ENCODE assay signal across 8 cellular contexts in genomic region chr11:78188809-78189724, GRCh38. TPM values are rescaled to one million over a fixed set of nuclear protein-coding genes. Genes with fewer than 3 reads are reported as not detected.
A peak's percentile ranks its signal among the peaks of the same experiment; 100 is the strongest.
DNase-seq lines count a peak whose midpoint lies in the region; ATAC-seq, FAIRE-seq and TF ChIP-seq lines count a peak whose summit lies in the region.

Gene USP35 (plus strand): TSS chr11:78188919. CDS start chr11:78196246, 7,327 bp downstream.

- FAIRE-seq in pancreas (lab: Jason Lieb, UNC): no peak

- peaks cover 18% of the 10 kb centered on the region for H3K27me3 Mint-ChIP-seq in GM23338 (ENCODE audit: insufficient read depth, low read depth, poor library complexity)

- no peaks in the 10 kb centered on the region for H3K36me3 Mint-ChIP-seq in GM23338 (ENCODE audit: low read depth)

- H2AFZ ChIP-seq in GM23338: peak within 1 kb of the TSS; percentile 96
- peak within 1 kb of the TSS; percentile 69 for H2AFZ ChIP-seq in fibroblast of lung (ENCODE audit: low read length)

- H3K4me1 ChIP-seq in GM23338 (ENCODE audit: insufficient read depth) (peaks cover 15% of the 10 kb centered on the region; the same call in 1 of the 2 replicates), RWPE2 (ENCODE audit: insufficient read depth, poor library complexity, severe bottlenecking) (peaks cover 14% of the 10 kb centered on the region), fibroblast of lung (ENCODE audit: control insufficient read depth, extremely low read depth, insufficient read depth, low read length) (peaks cover 14% of the 10 kb centered on the region), pancreas (peaks cover 16 to 41% (median 25%) of the 10 kb centered on the region in 3 donors)

- ATAC-seq in GM23338: peak; percentile 42
- peak; percentile 28; the same call in 2 of the 3 replicates for ATAC-seq in RWPE2 (ENCODE audit: low read depth)
- peak; percentile 8 to 22 (median 18) for ATAC-seq in pancreas
- no peak for ATAC-seq in esophagus mucosa

- H3K9me3 Mint-ChIP-seq in GM23338: no peaks in the 10 kb centered on the region

- peak within 1 kb of the TSS; percentile 62; the same call in 1 of the 2 replicates for H3K27ac Mint-ChIP-seq in GM23338

- peak within 1 kb of the TSS; percentile 94 for H3K4me2 ChIP-seq in GM23338
- peak within 1 kb of the TSS; percentile 88 for H3K4me2 ChIP-seq in fibroblast of lung (ENCODE audit: extremely low read depth, insufficient read depth, low read length)

- intact Hi-C loops in pancreas (cut with DNase I): no loop called here

- H3K4me3 ChIP-seq in GM23338: peak within 1 kb of the TSS; percentile 98
- H3K4me3 ChIP-seq in RWPE2 (ENCODE audit: severe bottlenecking): peak within 1 kb of the TSS; percentile 79
- peak within 1 kb of the TSS; percentile 83 to 88 (median 84) for H3K4me3 ChIP-seq in fibroblast of lung (replicated peaks in 1 of 4; ENCODE audit: control extremely low read depth in 1 of 4, insufficient read depth in 1 of 4, low read depth in 3 of 4, low read length in 4 of 4)
- H3K4me3 ChIP-seq in pancreas: peak within 1 kb of the TSS; percentile 80 to 87 (median 84)

- no peak for TF ChIP-seq CTCF in GM23338 (conservative IDR thresholded peaks at IDR 0.05; ENCODE audit: low read depth in 2 of 2)
- TF ChIP-seq CTCF in RWPE2 (IDR thresholded peaks at IDR 0.05; ENCODE audit: poor library complexity, severe bottlenecking): no peak
- no peak for TF ChIP-seq CTCF in fibroblast of lung (conservative IDR thresholded peaks at IDR 0.05 in 1 of 2, IDR thresholded peaks at IDR 0.05 in 1 of 2; ENCODE audit: low read depth in 1 of 2, low read length in 2 of 2)
- TF ChIP-seq CTCF in pancreas (IDR thresholded peaks at IDR 0.05): no peak

- 0 out of 2 replicates have a peak, but pooled peaks cover 8% of the 10 kb centered on the region for H3F3A ChIP-seq in GM23338 (replicated peaks; ENCODE audit: low read depth)

- H3K27me3 ChIP-seq in GM23338 (ENCODE audit: insufficient read depth) (no peaks in the 10 kb centered on the region), RWPE2 (ENCODE audit: insufficient read depth, poor library complexity, severe bottlenecking) (no peaks in the 10 kb centered on the region), fibroblast of lung (ENCODE audit: control insufficient read depth, insufficient read depth, low read length) (no peaks in the 10 kb centered on the region), pancreas (no peaks in the 10 kb centered on the region)

- peak within 1 kb of the TSS; percentile 92 for H3K4me3 Mint-ChIP-seq in GM23338

- H3K9me3 ChIP-seq in RWPE2 (ENCODE audit: severe bottlenecking): no peaks in the 10 kb centered on the region
- H3K9me3 ChIP-seq in fibroblast of lung (ENCODE audit: control insufficient read depth, insufficient read depth, low read depth, low read length): no peaks in the 10 kb centered on the region
- H3K9me3 ChIP-seq in pancreas: no peaks in the 10 kb centered on the region

- H4K20me1 ChIP-seq in GM23338 (replicated peaks; ENCODE audit: insufficient read depth): no peaks in the 10 kb centered on the region; the same call in 1 of the 2 replicates
- no peaks in the 10 kb centered on the region for H4K20me1 ChIP-seq in fibroblast of lung (ENCODE audit: control insufficient read depth, extremely low read depth, insufficient read depth, low read length)

- 7 to 8% methylated on average over 44 to 45 of the region's 45 CpGs for WGBS in pancreas, 2 donors

- H3K36me3 ChIP-seq in GM23338 (ENCODE audit: insufficient read depth) (no peaks in the 10 kb centered on the region), RWPE2 (ENCODE audit: low read depth) (no peaks in the 10 kb centered on the region), fibroblast of lung (ENCODE audit: control insufficient read depth, insufficient read depth, low read length) (no peaks in the 10 kb centered on the region), pancreas (no peaks in the 10 kb centered on the region)

- H3K9ac ChIP-seq in fibroblast of lung (ENCODE audit: insufficient read depth, low read length): peak within 1 kb of the TSS; percentile 69

- DNase-seq in GM23338 (ENCODE audit: low spot score) (peak; percentile 48), RWPE2 (ENCODE audit: low spot score) (peak; percentile 22), fibroblast of lung (ENCODE audit: low read depth in 2 of 2) (no peak), pancreas (peak in 1 of 6 donors; percentile 61), Kasumi-1 (lab: John Stamatoyannopoulos, UW) (no peak), cortex of kidney (lab: John Stamatoyannopoulos, UW) (no peak)
- no peak for DNase-seq in activated CD4-positive, CD25-positive, alpha-beta regulatory T cell (lab: John Stamatoyannopoulos, UW)

- no peaks in the 10 kb centered on the region for H3K9me2 ChIP-seq in GM23338 (ENCODE audit: insufficient read depth)

- peaks cover 21% of the 10 kb centered on the region for H3K4me1 Mint-ChIP-seq in GM23338

- H3K79me2 ChIP-seq in GM23338 (replicated peaks; ENCODE audit: insufficient read depth) (no peaks in the 10 kb centered on the region), fibroblast of lung (ENCODE audit: control insufficient read depth, insufficient read depth, low read length) (peaks cover 41% of the 10 kb centered on the region)

- no peak within 1 kb of the TSS for H3K27ac ChIP-seq in GM23338 (ENCODE audit: low read depth)
- peak within 1 kb of the TSS; percentile 81 for H3K27ac ChIP-seq in RWPE2 (ENCODE audit: poor library complexity, severe bottlenecking)
- peak within 1 kb of the TSS; percentile 53 for H3K27ac ChIP-seq in fibroblast of lung (ENCODE audit: insufficient read depth, low read length)
- peak within 1 kb of the TSS; percentile 28 to 58 (median 54) for H3K27ac ChIP-seq in pancreas

TF ChIP-seq in GM23338, 12 proteins besides CTCF, POLR2A, EP300 and RAD21 (continues in another document):
- TF ChIP-seq ZNF114 (CRISPR knock-in tag; IDR thresholded peaks at IDR 0.05) (no peak), POLR2AphosphoS5 (IDR thresholded peaks at IDR 0.05; ENCODE audit: low read depth) (no peak; the same call in none of the 2 replicates), EZH2 (IDR thresholded peaks at IDR 0.05; ENCODE audit: low read depth, unreplicated experiment) (no peak), REST (IDR thresholded peaks at IDR 0.05; ENCODE audit: unreplicated experiment) (no peak), ETS1 (IDR thresholded peaks at IDR 0.05) (no peak)

RNA-seq across cellular contexts. Expression of gene USP35, which starts in this region (rescaled TPM):
- 10.0 and 10.7 TPM in 2 replicates for total RNA-seq in GM23338 (2014; rRNA removed; shearing (Covaris generic))
- 1.7 and 2.5 TPM in 2 replicates for polyA plus RNA-seq in GM23338 (2016; fragmentation: Nextera tagmentation; extraction: Ambion mirVana)
- total RNA-seq in fibroblast of lung: 7.2 and 13.0 TPM in 2 replicates
- polyA plus RNA-seq in fibroblast of lung: 4.6 and 4.8 TPM in 2 replicates
- 6.2 and 6.8 TPM in 2 replicates for polyA plus RNA-seq in fibroblast of lung (2012)
- 10.7 and 32.1 TPM in 2 replicates for polyA minus RNA-seq in fibroblast of lung (ENCODE audit: low replicate concordance)
- 1 to 10 TPM; 2.2 to 5.8 (median 4.1) TPM for total RNA-seq in pancreas
- 10 to 100 TPM in 1 of 2 donors, 1 to 10 TPM in 1; 5.8 to 13.0 TPM for polyA plus RNA-seq in pancreas
- 3.5 TPM for total RNA-seq in esophagus mucosa

Comparison
In these comparisons a context has a peak if more than half of its experiments do, and no peak if none do; other contexts are left out.
1. DNase-seq: peak in GM23338 (single experiment) and RWPE2 (single experiment); none in fibroblast of lung (0 of 2), Kasumi-1 (0 of 2), cortex of kidney (single experiment) and activated CD4-positive, CD25-positive, alpha-beta regulatory T cell (0 of 4).
2. Peak in every context shown above with its lines, with median percentiles within 50 percentile points of each other: H3K4me3 ChIP-seq.